1 cellular context compared by ENCODE assay signal in the genomic region with DNA sequence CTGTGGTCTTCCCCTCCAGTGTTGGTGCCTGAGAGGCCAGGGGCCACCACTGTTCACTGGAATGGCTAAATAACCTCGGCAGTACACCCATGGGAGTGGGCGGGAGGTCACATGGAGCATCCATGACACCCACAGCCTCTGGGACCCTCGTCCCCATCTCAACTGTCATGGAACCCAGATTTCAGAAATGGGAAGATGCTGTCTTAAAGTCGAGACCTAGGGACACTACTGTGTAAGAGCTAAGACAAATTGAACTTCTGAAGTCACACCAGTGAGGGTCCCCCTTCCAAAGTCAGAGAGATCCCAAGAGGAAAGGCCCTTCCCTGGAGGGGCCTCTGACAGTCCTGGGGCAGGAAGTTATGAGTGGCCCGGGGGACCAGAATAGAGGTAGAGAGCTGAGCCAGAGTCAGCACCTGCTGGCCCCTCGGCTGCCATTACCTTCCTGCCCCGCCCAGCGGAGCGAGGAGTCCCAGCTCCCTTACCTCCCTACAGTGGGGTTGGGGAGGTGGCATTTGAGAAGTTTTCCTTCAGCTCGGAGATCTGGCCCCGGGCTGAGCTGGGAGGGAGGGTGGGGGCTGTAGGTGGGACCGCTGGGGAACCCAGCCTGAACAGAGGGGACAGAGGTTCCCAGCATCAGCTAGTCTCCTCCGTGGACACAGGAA.
TF ChIP-seq lines count a peak whose summit lies in the region.

No MANE protein-coding gene starts in this region.

TF ChIP-seq in H1, 55 proteins besides CTCF, POLR2A, EP300 and RAD21:
- TF ChIP-seq JUN (IDR thresholded peaks at IDR 0.05; ENCODE audit: low read depth, low read length), result no peak
- TF ChIP-seq SP4 (IDR thresholded peaks at IDR 0.05; ENCODE audit: low read length), result no peak
- no peak for TF ChIP-seq HDAC6 (IDR thresholded peaks at IDR 0.05; ENCODE audit: low read depth, low read length)
- TF ChIP-seq TAF1 (IDR thresholded peaks at IDR 0.05; ENCODE audit: low read depth, low read length), result no peak
- TF ChIP-seq KDM4A (IDR thresholded peaks at IDR 0.05; ENCODE audit: low read depth, low read length, severe bottlenecking), result no peak
- TF ChIP-seq BCL11A (IDR thresholded peaks at IDR 0.05; ENCODE audit: low read depth in 2 of 2, low read length in 2 of 2), result no peak
- TF ChIP-seq NRF1 (IDR thresholded peaks at IDR 0.05; ENCODE audit: low read depth, low read length), result no peak
- no peak for TF ChIP-seq POU5F1 (IDR thresholded peaks at IDR 0.05; ENCODE audit: low read depth, low read length)
- TF ChIP-seq NANOG (IDR thresholded peaks at IDR 0.05; ENCODE audit: insufficient read depth, low read depth, low read length, poor library complexity, severe bottlenecking), result no peak
- no peak for TF ChIP-seq RNF2 (IDR thresholded peaks at IDR 0.05; ENCODE audit: borderline replicate concordance, low read depth, low read length, missing control alignments, poor library complexity, severe bottlenecking)
- TF ChIP-seq RBBP5 (IDR thresholded peaks at IDR 0.05; ENCODE audit: borderline replicate concordance, low read depth, low read length), result no peak
- TF ChIP-seq, protein P1, sequence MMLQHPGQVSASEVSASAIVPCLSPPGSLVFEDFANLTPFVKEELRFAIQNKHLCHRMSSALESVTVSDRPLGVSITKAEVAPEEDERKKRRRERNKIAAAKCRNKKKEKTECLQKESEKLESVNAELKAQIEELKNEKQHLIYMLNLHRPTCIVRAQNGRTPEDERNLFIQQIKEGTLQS (IDR thresholded peaks at IDR 0.05; ENCODE audit: insufficient read depth, low read depth, low read length), result no peak
- TF ChIP-seq FOSL1 (IDR thresholded peaks at IDR 0.05; ENCODE audit: insufficient read depth, low read depth, low read length), result no peak
- no peak for TF ChIP-seq TBP (IDR thresholded peaks at IDR 0.05; ENCODE audit: low read depth, low read length)
- TF ChIP-seq YY1 (IDR thresholded peaks at IDR 0.05; ENCODE audit: low read depth, low read length), result no peak
- no peak for TF ChIP-seq SIN3A (conservative IDR thresholded peaks at IDR 0.05 in 1 of 2, IDR thresholded peaks at IDR 0.05 in 1 of 2; ENCODE audit: low read depth in 1 of 2, low read length in 2 of 2)
